Comparison of ENCODE assay signal across 1 cellular context in genomic region chr10:123143162-123143824, GRCh38.
TF ChIP-seq lines count a peak whose summit lies in the region.

No MANE protein-coding gene starts in this region.

TF ChIP-seq in WTC11, 78 proteins besides CTCF, POLR2A, EP300 and RAD21 (continued from another document):
- no peak for TF ChIP-seq ATF6 (CRISPR knock-in tag; IDR thresholded peaks at IDR 0.05)
- TF ChIP-seq TP53 (CRISPR knock-in tag; IDR thresholded peaks at IDR 0.05), result no peak
- TF ChIP-seq CDX4 (CRISPR knock-in tag; IDR thresholded peaks at IDR 0.05; ENCODE audit: borderline replicate concordance), result no peak
- no peak for TF ChIP-seq ZNF317 (CRISPR knock-in tag; IDR thresholded peaks at IDR 0.05; ENCODE audit: borderline replicate concordance, low read depth)
- TF ChIP-seq MXD4 (CRISPR knock-in tag; IDR thresholded peaks at IDR 0.05; ENCODE audit: borderline replicate concordance), result no peak
- TF ChIP-seq ATF1 (CRISPR knock-in tag; IDR thresholded peaks at IDR 0.05), result no peak
- no peak for TF ChIP-seq NR1H2 (CRISPR knock-in tag; IDR thresholded peaks at IDR 0.05)
- TF ChIP-seq E2F1 (CRISPR knock-in tag; IDR thresholded peaks at IDR 0.05), result no peak
- no peak for TF ChIP-seq SMAD4 (CRISPR knock-in tag; IDR thresholded peaks at IDR 0.05)
- TF ChIP-seq PRDM15 (CRISPR knock-in tag; IDR thresholded peaks at IDR 0.05), result no peak
- no peak for TF ChIP-seq STAT6 (CRISPR knock-in tag; conservative IDR thresholded peaks at IDR 0.05; ENCODE audit: low read depth)
- TF ChIP-seq ZNF416 (CRISPR knock-in tag; IDR thresholded peaks at IDR 0.05), result no peak
- TF ChIP-seq FOXJ3 (CRISPR knock-in tag; IDR thresholded peaks at IDR 0.05; ENCODE audit: borderline replicate concordance), result no peak
- no peak for TF ChIP-seq MYBL2 (CRISPR knock-in tag; IDR thresholded peaks at IDR 0.05)
